In the genomic region with DNA sequence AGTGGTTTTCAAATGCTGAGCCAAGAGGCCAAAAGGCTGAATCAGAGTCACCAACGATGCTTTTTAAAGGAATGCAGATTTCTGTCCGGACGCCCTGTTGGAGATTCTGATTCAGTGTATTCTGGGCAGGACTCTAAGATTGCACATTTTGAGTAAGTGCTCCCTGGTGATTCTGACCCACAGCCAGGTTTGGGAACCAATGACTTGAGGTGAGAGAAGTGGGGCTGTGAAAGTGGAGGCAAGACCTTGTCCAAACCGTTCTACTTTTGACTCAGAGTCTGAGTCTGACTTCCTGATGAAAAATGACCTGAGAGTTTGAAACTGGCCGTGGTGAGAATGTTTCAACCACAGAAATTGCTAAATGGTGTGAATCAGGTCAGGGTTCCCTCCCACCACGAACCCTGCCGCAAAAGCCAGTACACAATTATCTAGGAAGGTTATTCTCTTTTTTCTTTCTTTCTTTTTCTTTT, we compare ENCODE assay signal across 8 cellular contexts.
DNase-seq lines count a peak whose midpoint lies in the region; ATAC-seq, FAIRE-seq and TF ChIP-seq lines count a peak whose summit lies in the region.

No MANE protein-coding gene starts in this region.

- H3K36me3 Mint-ChIP-seq in osteocyte (ENCODE audit: unreplicated experiment) (peaks cover 57% of the 10 kb centered on the region), progenitor cell of endocrine pancreas (ENCODE audit: insufficient read depth) (no peaks in the 10 kb centered on the region)

- DNase-seq in NOMO-1 treated with DMSO at 0.1 percent for 48 hours (lab: John Stamatoyannopoulos, UW; ENCODE audit: unreplicated experiment) (peak; percentile 49), osteocyte (ENCODE audit: extremely low spot score, unreplicated experiment) (no peak), OCI-M2 (lab: John Stamatoyannopoulos, UW; ENCODE audit: unreplicated experiment) (no peak), urothelium cell line (ENCODE audit: low spot score) (no peak), progenitor cell of endocrine pancreas (ENCODE audit: low spot score, unreplicated experiment) (no peak), germinal center (ENCODE audit: low spot score) (no peak)

- H3K4me3 Mint-ChIP-seq in osteocyte (ENCODE audit: unreplicated experiment): no peak overlapping the region
- H3K4me3 Mint-ChIP-seq in progenitor cell of endocrine pancreas (ENCODE audit: low read depth): no peak overlapping the region

- no peak for FAIRE-seq in urothelium cell line (lab: Jason Lieb, UNC)

- peak overlapping the region; percentile 94 for H3K27ac Mint-ChIP-seq in osteocyte (ENCODE audit: unreplicated experiment)
- H3K27ac Mint-ChIP-seq in progenitor cell of endocrine pancreas: no peak overlapping the region

- no peaks in the 10 kb centered on the region for H3K9me3 Mint-ChIP-seq in osteocyte (ENCODE audit: unreplicated experiment)
- no peaks in the 10 kb centered on the region for H3K9me3 Mint-ChIP-seq in progenitor cell of endocrine pancreas (ENCODE audit: low read depth)

- H3K27me3 Mint-ChIP-seq in osteocyte (ENCODE audit: unreplicated experiment) (no peaks in the 10 kb centered on the region), progenitor cell of endocrine pancreas (peaks cover under 1% of the 10 kb centered on the region)

- H3K4me1 Mint-ChIP-seq in osteocyte (ENCODE audit: unreplicated experiment) (peaks cover 67% of the 10 kb centered on the region), progenitor cell of endocrine pancreas (ENCODE audit: low read depth) (peaks cover 3% of the 10 kb centered on the region)

- TF ChIP-seq CTCF in osteocyte (IDR thresholded peaks at IDR 0.05) (no peak), progenitor cell of endocrine pancreas (IDR thresholded peaks at IDR 0.05; ENCODE audit: unreplicated experiment) (no peak)

- peak; percentile 92 for ATAC-seq in GM18868 (IDR thresholded peaks at IDR 0.05; ENCODE audit: unreplicated experiment)
- ATAC-seq in HG02642 (IDR thresholded peaks at IDR 0.05; ENCODE audit: poor library complexity, unreplicated experiment): peak; percentile 97
